31 cellular contexts compared by ENCODE assay signal in genomic region chr1:11873395-11873794, GRCh38. TPM values are rescaled to one million over a fixed set of nuclear protein-coding genes. Genes with fewer than 3 reads are reported as not detected.
DNase-seq lines count a peak whose midpoint lies in the region; ATAC-seq, FAIRE-seq and TF ChIP-seq lines count a peak whose summit lies in the region.
"Had no signal": no experiment of that assay in that cellular context is flagged by ENCODE, and none has a peak within 500 bp of the region (broad histone marks: within the 10 kb centered on the region; RNA-seq: fewer than 3 reads in every experiment).

No MANE protein-coding gene starts in this region.

- H3K79me2 ChIP-seq in GM23338 (replicated peaks; ENCODE audit: insufficient read depth) (no peaks in the 10 kb centered on the region), K562 (ENCODE audit: control insufficient read depth, insufficient read depth, low read length) (no peaks in the 10 kb centered on the region), parathyroid adenoma (no peaks in the 10 kb centered on the region)

- H2AFZ ChIP-seq in GM23338 (no peak overlapping the region), K562 (ENCODE audit: low read depth, low read length) (no peak overlapping the region), parathyroid adenoma (peak overlapping the region; percentile 75)
- H2AFZ ChIP-seq: PC-9 had no signal

- H3K27me3 ChIP-seq in heart left ventricle (no peaks in the 10 kb centered on the region), GM23338 (ENCODE audit: insufficient read depth) (no peaks in the 10 kb centered on the region), K562 (ENCODE audit: control insufficient read depth in 2 of 2, insufficient read depth in 2 of 2, low read length in 2 of 2) (peaks cover 0 to 5% of the 10 kb centered on the region in 2 experiments; a peak in 2 of 5 replicates), parathyroid adenoma (ENCODE audit: control insufficient read depth, insufficient read depth, low read length) (no peaks in the 10 kb centered on the region)

- H3K36me3 Mint-ChIP-seq in GM23338 (ENCODE audit: low read depth): no peaks in the 10 kb centered on the region; the same call in 2 of the 3 replicates
- H3K36me3 Mint-ChIP-seq in activated naive CD4-positive, alpha-beta T cell treated with anti-CD3 and anti-CD28 coated beads, Interleukin-2, amount 10 ng/mL, durations not matched to agents 7 days and 5 days: no peaks in the 10 kb centered on the region
- H3K36me3 Mint-ChIP-seq: CD4-positive, CD25-positive, alpha-beta regulatory T cell had no signal

- no peak overlapping the region for H3K27ac Mint-ChIP-seq in GM23338
- no peak overlapping the region for H3K27ac Mint-ChIP-seq in activated naive CD4-positive, alpha-beta T cell treated with anti-CD3 and anti-CD28 coated beads, Interleukin-2, amount 10 ng/mL, durations not matched to agents 7 days and 5 days
- H3K27ac Mint-ChIP-seq: CD4-positive, CD25-positive, alpha-beta regulatory T cell had no signal

- H3K4me3 Mint-ChIP-seq in GM23338: no peak overlapping the region
- H3K4me3 Mint-ChIP-seq in activated naive CD4-positive, alpha-beta T cell treated with anti-CD3 and anti-CD28 coated beads, Interleukin-2, amount 10 ng/mL, durations not matched to agents 7 days and 5 days: no peak overlapping the region
- H3K4me3 Mint-ChIP-seq: CD4-positive, CD25-positive, alpha-beta regulatory T cell; H9 had no signal

- intact Hi-C loops in heart left ventricle (cut with DNase I) (loop anchor here in 1 of 10 donors (2.0 kb wide), 1 partner anchor 19 kb away; no protein-coding TSS in a partner anchor), cardiac septum (cut with DNase I) (no loop called here), K562 (cut with micrococcal nuclease) (no loop called here)

- no peak for TF ChIP-seq POLR2A in heart left ventricle (IDR thresholded peaks at IDR 0.05)
- TF ChIP-seq POLR2A in K562 (conservative IDR thresholded peaks at IDR 0.05): no peak

- no peaks in the 10 kb centered on the region for H3K4me1 Mint-ChIP-seq in GM23338
- H3K4me1 Mint-ChIP-seq in activated naive CD4-positive, alpha-beta T cell treated with anti-CD3 and anti-CD28 coated beads, Interleukin-2, amount 10 ng/mL, durations not matched to agents 7 days and 5 days: no peaks in the 10 kb centered on the region
- H3K4me1 Mint-ChIP-seq: CD4-positive, CD25-positive, alpha-beta regulatory T cell; H9 had no signal

- no peaks in the 10 kb centered on the region for H3K9me1 ChIP-seq in K562 (ENCODE audit: control insufficient read depth, insufficient read depth, low read length)

- H3K36me3 ChIP-seq in heart left ventricle (no peaks in the 10 kb centered on the region), GM23338 (ENCODE audit: insufficient read depth) (no peaks in the 10 kb centered on the region), K562 (ENCODE audit: control insufficient read depth, insufficient read depth, low read length) (no peaks in the 10 kb centered on the region), parathyroid adenoma (ENCODE audit: control insufficient read depth, insufficient read depth, low read length) (no peaks in the 10 kb centered on the region)
- H3K36me3 ChIP-seq: MG63 had no signal

- H3K4me3 ChIP-seq in heart left ventricle (no peak overlapping the region), GM23338 (no peak overlapping the region), K562 (no peak overlapping the region), parathyroid adenoma (ENCODE audit: low read depth, low read length) (no peak overlapping the region)
- H3K4me3 ChIP-seq: MG63, PC-9 had no signal

- no peak for TF ChIP-seq EP300 in K562 (IDR thresholded peaks at IDR 0.05; ENCODE audit: low read length)

- in situ Hi-C loops in K562 (cut with MboI): no loop called here

- TF ChIP-seq CTCF in heart left ventricle (IDR thresholded peaks at IDR 0.05): no peak
- no peak for TF ChIP-seq CTCF in GM23338 (conservative IDR thresholded peaks at IDR 0.05; ENCODE audit: low read depth in 2 of 2)
- TF ChIP-seq CTCF in K562 (IDR thresholded peaks at IDR 0.05 in 2 of 3, conservative IDR thresholded peaks at IDR 0.05 in 1 of 3; ENCODE audit: insufficient read depth in 2 of 3, low read depth in 1 of 3, low read length in 3 of 3): no peak
- no peak for TF ChIP-seq CTCF in parathyroid adenoma (IDR thresholded peaks at IDR 0.05)

- H3K9me3 ChIP-seq in heart left ventricle: no peaks in the 10 kb centered on the region
- no peaks in the 10 kb centered on the region for H3K9me3 ChIP-seq in K562 (replicated peaks; ENCODE audit: control insufficient read depth, insufficient read depth, low read depth, low read length)
- H3K9me3 ChIP-seq in parathyroid adenoma (ENCODE audit: control insufficient read depth, low read length): no peaks in the 10 kb centered on the region
- H3K9me3 ChIP-seq: MG63 had no signal

- CTCF ChIA-PET in K562 (lab: Yijun Ruan, JAX; ENCODE audit: low intra/inter-chr PET ratio): no interaction called here
- CTCF ChIA-PET in activated naive CD4-positive, alpha-beta T cell treated with anti-CD3 and anti-CD28 coated beads, Interleukin-2, amount 10 ng/mL, durations not matched to agents 7 days and 5 days (lab: Charles Lee): interaction anchor here (1.1 kb wide), 1 partner anchor 34 kb away, joined by 3 read pairs; no protein-coding TSS in a partner anchor

- ATAC-seq in heart left ventricle (no peak), GM23338 (peak; percentile 38), K562 (no peak)

- H3K27ac ChIP-seq in heart left ventricle (peak overlapping the region in 11 of 12 donors; percentile 63 to 95 (median 81)), GM23338 (ENCODE audit: low read depth) (no peak overlapping the region), K562 (ENCODE audit: extremely low read depth, low read depth, low read length) (no peak overlapping the region), parathyroid adenoma (peak overlapping the region; percentile 76)
- H3K27ac ChIP-seq: PC-9 had no signal

- H3K27me3 Mint-ChIP-seq in GM23338 (ENCODE audit: insufficient read depth, low read depth, poor library complexity): peaks cover 17% of the 10 kb centered on the region
- peaks cover 63% of the 10 kb centered on the region for H3K27me3 Mint-ChIP-seq in activated naive CD4-positive, alpha-beta T cell treated with anti-CD3 and anti-CD28 coated beads, Interleukin-2, amount 10 ng/mL, durations not matched to agents 7 days and 5 days

- H3K9me3 Mint-ChIP-seq in GM23338: no peaks in the 10 kb centered on the region
- H3K9me3 Mint-ChIP-seq in activated naive CD4-positive, alpha-beta T cell treated with anti-CD3 and anti-CD28 coated beads, Interleukin-2, amount 10 ng/mL, durations not matched to agents 7 days and 5 days: no peaks in the 10 kb centered on the region
- H3K9me3 Mint-ChIP-seq: CD4-positive, CD25-positive, alpha-beta regulatory T cell; H9 had no signal

- H3K9ac ChIP-seq in K562 (ENCODE audit: insufficient read depth in 1 of 2, low read depth in 2 of 2, low read length in 2 of 2) (no peak overlapping the region), parathyroid adenoma (no peak overlapping the region)

- TF ChIP-seq RAD21 in K562 (CRISPR knock-in tag; conservative IDR thresholded peaks at IDR 0.05 in 1 of 2, IDR thresholded peaks at IDR 0.05 in 1 of 2): no peak

- no peak for FAIRE-seq in K562 (lab: Jason Lieb, UNC)
- FAIRE-seq: GM18507 had no signal

- no peaks in the 10 kb centered on the region for H3F3A ChIP-seq in GM23338 (replicated peaks; ENCODE audit: low read depth)

- H3K4me1 ChIP-seq in heart left ventricle (peaks cover 0 to 38% (median 20%) of the 10 kb centered on the region in 12 donors), GM23338 (ENCODE audit: insufficient read depth) (no peaks in the 10 kb centered on the region), K562 (replicated peaks in 1 of 2; ENCODE audit: control insufficient read depth in 2 of 2, insufficient read depth in 2 of 2, low read length in 2 of 2) (peaks cover 7 to 33% of the 10 kb centered on the region in 2 experiments; a peak in 4 of 5 replicates), parathyroid adenoma (peaks cover 19% of the 10 kb centered on the region)

- no peaks in the 10 kb centered on the region for H3K9me2 ChIP-seq in GM23338 (ENCODE audit: insufficient read depth)

- POLR2A ChIA-PET in K562 (lab: Yijun Ruan, JAX): interaction anchor here (1.1 to 8.2 kb wide), 4 partner anchors 9 to 83 kb away, joined by 3 to 114 read pairs (median 9); no protein-coding TSS in a partner anchor

- H3K4me2 ChIP-seq in GM23338: no peak overlapping the region
- H3K4me2 ChIP-seq in K562 (ENCODE audit: insufficient read depth, low read length): no peak overlapping the region
- H3K4me2 ChIP-seq in parathyroid adenoma (ENCODE audit: low read length): no peak overlapping the region
- H3K4me2 ChIP-seq: PC-9 had no signal

- H4K20me1 ChIP-seq in GM23338 (replicated peaks; ENCODE audit: insufficient read depth) (no peaks in the 10 kb centered on the region), K562 (replicated peaks; ENCODE audit: control insufficient read depth, insufficient read depth, low read length) (no peaks in the 10 kb centered on the region)

- DNase-seq in heart left ventricle (no peak), cardiac septum (ENCODE audit: low spot score) (no peak), GM23338 (ENCODE audit: low spot score) (no peak), K562 (ENCODE audit: extremely low read depth in 1 of 4, low spot score in 3 of 4) (no peak), NCI-H1436 treated with DMSO at 0.1 percent for 48 hours (lab: John Stamatoyannopoulos, UW) (no peak), SW480 (ENCODE audit: low spot score) (no peak)
- no peak for DNase-seq in activated naive CD4-positive, alpha-beta T cell treated with anti-CD3 and anti-CD28 coated beads, Interleukin-2, amount 10 ng/mL, durations not matched to agents 7 days and 5 days
- DNase-seq: 8988T; CD4-positive, CD25-positive, alpha-beta regulatory T cell; DMS153; H9; KBM-7; MG63; NCI-H1048; NCI-H1417; NCI-H1930; NCI-H2107; NCI-H446; NCI-H524 treated with DMSO at 0.1 percent for 48 hours; NCI-H774; PC-9; SHP77 had no signal

- WGBS in heart left ventricle, 4 donors: 85 to 91% (median 89%) methylated on average over 3 of the region's 3 CpGs
- WGBS in K562 (ENCODE audit: insufficient coverage, low coverage, missing lambda C conversion rate): 17% methylated on average over 3 of the region's 3 CpGs

- BruUV-seq in K562 (replicated peaks; lab: Mats Ljungman, UMichigan): no TSS peak

RNA-seq across cellular contexts. Expression of gene NPPB, which starts 14.7 kb away (rescaled TPM):
- total RNA-seq in heart left ventricle (1,000 to 10,000 TPM in 1 of 9 donors, 100 to 1,000 TPM in 4, 10 to 100 TPM in 4; 14.4 to 1,297 (median 252) TPM), cardiac septum (7,162 TPM), K562 (2014; rRNA removed) (not detected in 2 replicates), K562 (2014; rRNA removed; fragmentation: Illumina TruSeq; extraction: Trizol) (not detected in 2 replicates), K562 (2015; rRNA removed; fragmentation: Illumina TruSeq; extraction: Trizol) (not detected in 2 replicates), K562 (2021) (not detected in 2 replicates)
- polyA plus RNA-seq in heart left ventricle (1,000 to 10,000 TPM in 1 of 2 donors, 100 to 1,000 TPM in 1; 197 to 7,924 TPM), GM23338 (2016; fragmentation: Nextera tagmentation; extraction: Ambion mirVana) (0.95 and 1.1 TPM in 2 replicates), K562 (2011; rRNA removed) (not detected in 2 replicates), K562 (2014; fragmentation: Illumina TruSeq; extraction: Trizol) (not detected in 2 replicates), K562 (2014; fragmentation: Nextera tagmentation; extraction: Ambion mirVana) (not detected), K562 (2014; rRNA removed) (not detected in 2 replicates)
- not detected in 2 replicates for total RNA-seq in GM23338 (2014; rRNA removed; shearing (Covaris generic))
- not detected in 2 replicates for total RNA-seq in K562 (2011; cell fraction: chromatin; rRNA removed; ENCODE audit: low replicate concordance)
- not detected in 2 replicates for total RNA-seq in K562 (2011; cell fraction: nucleolus; rRNA removed)
- not detected in 2 replicates for total RNA-seq in K562 (2011; cell fraction: nucleoplasm; rRNA removed)
- polyA plus RNA-seq in K562 (2011; cell fraction: cytosol; rRNA removed): not detected in 2 replicates
- not detected in 2 replicates for polyA plus RNA-seq in K562 (2011; cell fraction: nucleus; rRNA removed)
- not detected in 2 replicates for polyA plus RNA-seq in K562 (2012)
- polyA minus RNA-seq in K562 (2011; rRNA and poly(A)+ RNA removed): not detected in 2 replicates
- not detected in 2 replicates for polyA minus RNA-seq in K562 (2011; cell fraction: cytosol; rRNA and poly(A)+ RNA removed)
- not detected in 2 replicates for polyA minus RNA-seq in K562 (2011; cell fraction: nucleus; rRNA and poly(A)+ RNA removed)
- total RNA-seq: CD4-positive, CD25-positive, alpha-beta regulatory T cell; G401; HT1080; LHCN-M2; PC-9; RPMI7951; SK-MEL-5 had no signal
- polyA plus RNA-seq: CD4-positive, CD25-positive, alpha-beta regulatory T cell had no signal

RNA-seq across cellular contexts. Expression of gene NPPA, which starts 25.8 kb away (rescaled TPM):
- 1,000 to 10,000 TPM in 1 of 9 donors, 100 to 1,000 TPM in 8; 126 to 3,156 (median 279) TPM for total RNA-seq in heart left ventricle
- polyA plus RNA-seq in heart left ventricle: 1,000 to 10,000 TPM in 1 of 2 donors, 10 to 100 TPM in 1; 59.9 to 1,418 TPM
- total RNA-seq in cardiac septum: 21,376 TPM
- total RNA-seq in GM23338 (2014; rRNA removed; shearing (Covaris generic)): not detected in 2 replicates
- polyA plus RNA-seq in GM23338 (2016; fragmentation: Nextera tagmentation; extraction: Ambion mirVana): 0.29 TPM in 1 of 2 replicates, not detected in the other
- total RNA-seq in K562 (2011; cell fraction: chromatin; rRNA removed; ENCODE audit: low replicate concordance): not detected in 2 replicates
- total RNA-seq in K562 (2011; cell fraction: nucleolus; rRNA removed): not detected in 2 replicates
- not detected in 2 replicates for total RNA-seq in K562 (2011; cell fraction: nucleoplasm; rRNA removed)
- total RNA-seq in K562 (2014; rRNA removed): not detected in 2 replicates
- total RNA-seq in K562 (2014; rRNA removed; fragmentation: Illumina TruSeq; extraction: Trizol): not detected in 2 replicates
- not detected in 2 replicates for total RNA-seq in K562 (2015; rRNA removed; fragmentation: Illumina TruSeq; extraction: Trizol)
- total RNA-seq in K562 (2021): not detected in 2 replicates
- not detected in 2 replicates for polyA plus RNA-seq in K562 (2011; rRNA removed)
- polyA plus RNA-seq in K562 (2011; cell fraction: cytosol; rRNA removed): not detected in 2 replicates
- not detected in 2 replicates for polyA plus RNA-seq in K562 (2011; cell fraction: nucleus; rRNA removed)
- 0.37 and 0.44 TPM in 2 replicates for polyA plus RNA-seq in K562 (2012)
- polyA plus RNA-seq in K562 (2014; fragmentation: Illumina TruSeq; extraction: Trizol): not detected in 2 replicates
- polyA plus RNA-seq in K562 (2014; fragmentation: Nextera tagmentation; extraction: Ambion mirVana): not detected
- not detected in 2 replicates for polyA plus RNA-seq in K562 (2014; rRNA removed)
- not detected in 2 replicates for polyA minus RNA-seq in K562 (2011; rRNA and poly(A)+ RNA removed)
- polyA minus RNA-seq in K562 (2011; cell fraction: cytosol; rRNA and poly(A)+ RNA removed): not detected in 2 replicates
- polyA minus RNA-seq in K562 (2011; cell fraction: nucleus; rRNA and poly(A)+ RNA removed): not detected in 2 replicates
- total RNA-seq: CD4-positive, CD25-positive, alpha-beta regulatory T cell; Daoy; G401; H9; HT1080; LHCN-M2; PC-9; RPMI7951; SK-MEL-5 had no signal
- polyA plus RNA-seq: BJ; CD4-positive, CD25-positive, alpha-beta regulatory T cell had no signal

RNA-seq across cellular contexts. Expression of gene KIAA2013, which starts 52.8 kb away (rescaled TPM):
- total RNA-seq in heart left ventricle (100 to 1,000 TPM in 1 of 9 donors, 10 to 100 TPM in 8; 37.1 to 106 (median 41.3) TPM), cardiac septum (42.6 TPM), K562 (2014; rRNA removed) (55.0 and 62.5 TPM in 2 replicates), K562 (2014; rRNA removed; fragmentation: Illumina TruSeq; extraction: Trizol) (10.8 and 12.9 TPM in 2 replicates), K562 (2015; rRNA removed; fragmentation: Illumina TruSeq; extraction: Trizol) (36.8 TPM in 2 replicates), K562 (2021) (57.1 and 57.6 TPM in 2 replicates)
- polyA plus RNA-seq in heart left ventricle (10 to 100 TPM; 29.3 to 57.4 TPM), GM23338 (2016; fragmentation: Nextera tagmentation; extraction: Ambion mirVana) (15.7 and 19.4 TPM in 2 replicates), K562 (2011; rRNA removed) (38.8 and 61.3 TPM in 2 replicates), K562 (2014; fragmentation: Illumina TruSeq; extraction: Trizol) (21.8 and 34.4 TPM in 2 replicates), K562 (2014; fragmentation: Nextera tagmentation; extraction: Ambion mirVana) (1 to 10 TPM; 2.2 to 3.0 TPM), K562 (2014; rRNA removed) (50.7 and 56.7 TPM in 2 replicates)
- 77.8 and 83.2 TPM in 2 replicates for total RNA-seq in GM23338 (2014; rRNA removed; shearing (Covaris generic))
- 23.5 and 87.3 TPM in 2 replicates for total RNA-seq in K562 (2011; cell fraction: chromatin; rRNA removed; ENCODE audit: low replicate concordance)
- 116 and 137 TPM in 2 replicates for total RNA-seq in K562 (2011; cell fraction: nucleolus; rRNA removed)
- total RNA-seq in K562 (2011; cell fraction: nucleoplasm; rRNA removed): 76.4 and 80.1 TPM in 2 replicates
- 106 and 197 TPM in 2 replicates for polyA plus RNA-seq in K562 (2011; cell fraction: cytosol; rRNA removed)
- polyA plus RNA-seq in K562 (2011; cell fraction: nucleus; rRNA removed): 47.0 and 58.8 TPM in 2 replicates
- 35.0 and 51.2 TPM in 2 replicates for polyA plus RNA-seq in K562 (2012)
- 23.2 and 34.4 TPM in 2 replicates for polyA minus RNA-seq in K562 (2011; rRNA and poly(A)+ RNA removed)
- polyA minus RNA-seq in K562 (2011; cell fraction: cytosol; rRNA and poly(A)+ RNA removed): 47.3 and 62.2 TPM in 2 replicates
- polyA minus RNA-seq in K562 (2011; cell fraction: nucleus; rRNA and poly(A)+ RNA removed): 14.8 and 25.5 TPM in 2 replicates

Comparison
In these comparisons a context has a peak if more than half of its experiments do, and no peak if none do; other contexts are left out.
1. H3K27ac ChIP-seq: peak in heart left ventricle (11 of 12) and parathyroid adenoma (single experiment); none in GM23338 (single experiment) and K562 (single experiment).
2. RNA of gene NPPB, which starts 14.7 kb away (total RNA-seq): 7,162 TPM in cardiac septum (single experiment) and 14.4 to 1,297 TPM in heart left ventricle; not detected in GM23338 and not detected in K562; every median in the first group is over 10 times any median in the second.
3. RNA of gene NPPA, which starts 25.8 kb away (total RNA-seq): 21,376 TPM in cardiac septum (single experiment) and 126 to 3,156 TPM in heart left ventricle; not detected in GM23338 and not detected in K562; every median in the first group is over 100 times any median in the second.